7 cellular contexts compared by ENCODE assay signal in genomic region chr12:50283924-50284236, GRCh38. TPM values are rescaled to one million over a fixed set of nuclear protein-coding genes. Genes with fewer than 3 reads are reported as not detected.
DNase-seq lines count a peak whose midpoint lies in the region; ATAC-seq, FAIRE-seq and TF ChIP-seq lines count a peak whose summit lies in the region.

No MANE protein-coding gene starts in this region.

- H3K4me2 ChIP-seq in GM12878 (ENCODE audit: control insufficient read depth, insufficient read depth): peak overlapping the region; percentile 69

- TF ChIP-seq POLR2A in GM12878 (IDR thresholded peaks at IDR 0.05; ENCODE audit: low read depth, low read length): no peak
- TF ChIP-seq POLR2A in suprapubic skin (IDR thresholded peaks at IDR 0.05): no peak

- ATAC-seq in GM12878: peak; percentile 42

- BruUV-seq in GM12878 (replicated peaks; lab: Mats Ljungman, UMichigan): TSS peak; percentile 97

- 23% methylated on average over 6 of the region's 6 CpGs for WGBS in GM12878 (ENCODE audit: insufficient coverage, insufficient replicate concordance, low lambda C conversion rate, missing lambda C conversion rate)
- 25% methylated on average over 6 of the region's 6 CpGs for WGBS in suprapubic skin

- no peak for FAIRE-seq in GM12878 (lab: Jason Lieb, UNC)

- H3K27ac ChIP-seq in HUES48 (ENCODE audit: low read depth, low read length): no peak overlapping the region
- H3K27ac ChIP-seq in GM12878 (ENCODE audit: control insufficient read depth, insufficient read depth): peak overlapping the region; percentile 66
- H3K27ac ChIP-seq in suprapubic skin: peak overlapping the region; percentile 86

- peaks cover 4% of the 10 kb centered on the region; the same call in 1 of the 2 replicates for H3K79me2 ChIP-seq in GM12878 (ENCODE audit: control insufficient read depth, insufficient read depth, low read length)

- H3K9me3 ChIP-seq in HUES48 (ENCODE audit: control insufficient read depth, insufficient read depth, low read length) (no peaks in the 10 kb centered on the region), GM12878 (replicated peaks; ENCODE audit: control insufficient read depth, insufficient read depth, low read length) (no peaks in the 10 kb centered on the region), suprapubic skin (no peaks in the 10 kb centered on the region)

- TF ChIP-seq CTCF in GM12875 (IDR thresholded peaks at IDR 0.05; ENCODE audit: borderline replicate concordance, insufficient read depth, low read depth, low read length) (no peak), GM12878 (IDR thresholded peaks at IDR 0.05 in 2 of 3, conservative IDR thresholded peaks at IDR 0.05 in 1 of 3; ENCODE audit: control insufficient read depth in 2 of 3, extremely low read depth in 1 of 3, insufficient read depth in 1 of 3, low read depth in 3 of 3, low read length in 3 of 3) (no peak), kidney epithelial cell (IDR thresholded peaks at IDR 0.05; ENCODE audit: insufficient read depth, low read length, poor library complexity, severe bottlenecking) (no peak), suprapubic skin (IDR thresholded peaks at IDR 0.05) (no peak)

- DNase-seq in GM12878 (ENCODE audit: low read depth, low spot score) (peak; percentile 4), kidney epithelial cell (ENCODE audit: low read depth) (no peak), suprapubic skin (ENCODE audit: low spot score in 2 of 2) (no peak), retina (no peak), epidermal melanocyte (ENCODE audit: insufficient read length, low spot score) (no peak)

- POLR2A ChIA-PET in GM12878 (lab: Charles Lee): interaction anchor here (0.6 to 3.7 kb wide), 13 partner anchors 9 to 199 kb away, joined by 3 to 22 read pairs (median 4); partner anchors contain the start of genes COX14 and SMARCD1

- TF ChIP-seq EP300 in GM12878 (IDR thresholded peaks at IDR 0.05; ENCODE audit: borderline replicate concordance in 1 of 2, control insufficient read depth in 1 of 2, low read depth in 2 of 2, low read length in 2 of 2) (no peak), suprapubic skin (IDR thresholded peaks at IDR 0.05) (no peak)

- RAD21 ChIA-PET in GM12878 (lab: Charles Lee; ENCODE audit: unreplicated experiment): interaction anchor here (0.7 to 2.7 kb wide), 17 partner anchors 14 to 199 kb away, joined by 3 to 35 read pairs (median 5); partner anchors contain the start of gene CERS5

- H3K36me3 ChIP-seq in HUES48 (ENCODE audit: control insufficient read depth, insufficient read depth, low read length) (no peaks in the 10 kb centered on the region), GM12878 (ENCODE audit: control insufficient read depth in 2 of 2, insufficient read depth in 2 of 2, low read length in 1 of 2) (no peaks in the 10 kb centered on the region), kidney epithelial cell (ENCODE audit: control insufficient read depth, insufficient read depth, low read length) (no peaks in the 10 kb centered on the region), suprapubic skin (no peaks in the 10 kb centered on the region)

- H3K9ac ChIP-seq in HUES48 (ENCODE audit: low read depth, low read length) (peak overlapping the region; percentile 68), GM12878 (ENCODE audit: control insufficient read depth, insufficient read depth, low read length) (peak overlapping the region; percentile 79)

- H3K27me3 ChIP-seq in HUES48 (ENCODE audit: control insufficient read depth, insufficient read depth, low read length) (peaks cover 2% of the 10 kb centered on the region), GM12878 (replicated peaks in 1 of 2; ENCODE audit: control insufficient read depth in 2 of 2, insufficient read depth in 2 of 2, low read length in 1 of 2) (peaks cover 0 to 3% of the 10 kb centered on the region in 2 experiments; a peak in 2 of 4 replicates), kidney epithelial cell (ENCODE audit: control insufficient read depth, insufficient read depth, low read length) (no peaks in the 10 kb centered on the region), suprapubic skin (no peaks in the 10 kb centered on the region)

- intact Hi-C loops in GM12878 (cut with micrococcal nuclease; ENCODE audit: unreplicated experiment): loop anchor here (2.0 kb wide), 1 partner anchor 63 kb away; no protein-coding TSS in a partner anchor

- CTCF ChIA-PET in GM12878 (lab: Yijun Ruan, JAX): interaction anchor here (0.8 to 3.0 kb wide), 19 partner anchors 27 to 199 kb away, joined by 3 to 18 read pairs (median 5); partner anchors contain the start of gene COX14

- in situ Hi-C loops in GM12878 (cut with MboI): no loop called here

- TF ChIP-seq RAD21 in GM12878 (IDR thresholded peaks at IDR 0.05; ENCODE audit: insufficient read depth, low read depth, low read length): no peak

- H3K4me3 ChIP-seq in GM12875 (ENCODE audit: low read depth, low read length): peak overlapping the region; percentile 80
- peak overlapping the region; percentile 89 for H3K4me3 ChIP-seq in HUES48 (ENCODE audit: low read depth, low read length)
- H3K4me3 ChIP-seq in GM12878: peak overlapping the region; percentile 83
- peak overlapping the region; percentile 97 for H3K4me3 ChIP-seq in kidney epithelial cell (ENCODE audit: low read depth, low read length)
- peak overlapping the region; percentile 67 for H3K4me3 ChIP-seq in suprapubic skin

- SMC1A ChIA-PET in GM12878 (lab: Charles Lee; ENCODE audit: uncharacterized antibody, unreplicated experiment): interaction anchor here (0.7 to 7.9 kb wide), 23 partner anchors 12 to 481 kb away, joined by 3 to 65 read pairs (median 5); partner anchors contain the start of gene ATF1

- no peaks in the 10 kb centered on the region for H4K20me1 ChIP-seq in GM12878 (ENCODE audit: control insufficient read depth, insufficient read depth)

- H3K4me1 ChIP-seq in HUES48 (ENCODE audit: control insufficient read depth, insufficient read depth, low read length): 0 out of 2 replicates have a peak, but pooled peaks cover 9% of the 10 kb centered on the region
- peaks cover 10% of the 10 kb centered on the region for H3K4me1 ChIP-seq in GM12878 (ENCODE audit: control insufficient read depth, insufficient read depth, low read length)
- H3K4me1 ChIP-seq in suprapubic skin: peaks cover 34% of the 10 kb centered on the region

- H2AFZ ChIP-seq in GM12878 (ENCODE audit: control insufficient read depth, low read depth, low read length): peak overlapping the region; percentile 97

TF ChIP-seq in GM12878, 131 proteins besides CTCF, POLR2A, EP300 and RAD21 (continues in another document):
- TF ChIP-seq MLLT1 (IDR thresholded peaks at IDR 0.05): peak; percentile 31; the same call in 1 of the 2 replicates
- TF ChIP-seq ZNF217 (IDR thresholded peaks at IDR 0.05): no peak
- no peak for TF ChIP-seq ATF7 (IDR thresholded peaks at IDR 0.05; ENCODE audit: low read depth)
- no peak for TF ChIP-seq BCL3 (IDR thresholded peaks at IDR 0.05; ENCODE audit: borderline replicate concordance, insufficient read depth, low read depth, low read length, poor library complexity, severe bottlenecking)
- no peak for TF ChIP-seq FOXK2 (IDR thresholded peaks at IDR 0.05)
- TF ChIP-seq MYB (IDR thresholded peaks at IDR 0.05; ENCODE audit: borderline replicate concordance, low read depth, low read length): no peak
- TF ChIP-seq SIX5 (IDR thresholded peaks at IDR 0.05; ENCODE audit: low read depth, low read length, severe bottlenecking): no peak

RNA-seq across cellular contexts. Expression of gene LIMA1, which starts 0.6 kb away (rescaled TPM):
- 54.8 and 71.6 TPM in 2 replicates for total RNA-seq in GM12878 (2013; cell fraction: nucleolus; rRNA removed)
- 62.6 and 81.8 TPM in 2 replicates for total RNA-seq in GM12878 (2014; rRNA removed)
- 98.2 and 102 TPM in 2 replicates for total RNA-seq in GM12878 (2014; rRNA removed; fragmentation: Illumina TruSeq; extraction: Trizol)
- 63.4 and 69.1 TPM in 2 replicates for total RNA-seq in GM12878 (2021)
- 19.8 TPM for polyA plus RNA-seq in GM12878 (2011; ENCODE audit: low read depth)
- 69.6 and 91.8 TPM in 2 replicates for polyA plus RNA-seq in GM12878 (2011; rRNA removed)
- polyA plus RNA-seq in GM12878 (2011; cell fraction: cytosol; rRNA removed): 27.5 and 28.8 TPM in 2 replicates
- 26.5 and 59.4 TPM in 2 replicates for polyA plus RNA-seq in GM12878 (2011; cell fraction: nucleus; rRNA removed)
- polyA plus RNA-seq in GM12878 (2012): 21.8 and 26.3 TPM in 2 replicates
- polyA plus RNA-seq in GM12878 (2014; fragmentation: Illumina TruSeq; extraction: Trizol): 109 and 134 TPM in 2 replicates
- 10 to 100 TPM; 56.6 to 58.2 TPM for polyA plus RNA-seq in GM12878 (2014; fragmentation: Nextera tagmentation; extraction: Ambion mirVana)
- polyA plus RNA-seq in GM12878 (2014; rRNA removed): 53.1 and 58.9 TPM in 2 replicates
- polyA plus RNA-seq in GM12878 (2016; fragmentation: Nextera tagmentation; extraction: Ambion mirVana): 10 to 100 TPM; 53.2 to 55.8 TPM
- 51.6 and 75.6 TPM in 2 replicates for polyA minus RNA-seq in GM12878 (2011; rRNA and poly(A)+ RNA removed)
- 24.1 and 35.0 TPM in 2 replicates for polyA minus RNA-seq in GM12878 (2011; cell fraction: cytosol; rRNA and poly(A)+ RNA removed)
- 22.7 and 42.5 TPM in 2 replicates for polyA minus RNA-seq in GM12878 (2011; cell fraction: nucleus; rRNA and poly(A)+ RNA removed)
- 89.0 and 96.0 TPM in 2 replicates for total RNA-seq in kidney epithelial cell
- 100 to 1,000 TPM in 1 of 4 donors, 10 to 100 TPM in 3; 66.6 to 105 (median 89.6) TPM for total RNA-seq in suprapubic skin
